In genomic region chr16:50043358-50043757, GRCh38 we compare ENCODE assay signal across 27 cellular contexts.
"Had no signal": no experiment of that assay in that cellular context is flagged by ENCODE, and none has a peak within 500 bp of the region (broad histone marks: within the 10 kb centered on the region; RNA-seq: fewer than 3 reads in every experiment).

No MANE protein-coding gene starts in this region.

- H3K4me1 Mint-ChIP-seq: nephron; stimulated activated effector memory CD8-positive, alpha-beta T cell treated with anti-CD3 and anti-CD28 coated beads, Interleukin-12 subunit alpha, Interleukin-12 subunit beta, amount 100 ng/mL, for 72 hours had no signal

- H3K9me3 ChIP-seq: neutrophil, pancreas, prostate gland, spleen, stomach, thoracic aorta, thyroid gland, tibial nerve, upper lobe of left lung, vagina had no signal

- H3K27ac ChIP-seq: neutrophil, pancreas, prostate gland, skin epidermis, spleen, stomach, thoracic aorta, thyroid gland, tibial nerve, upper lobe of left lung, vagina had no signal

- H3K9me3 Mint-ChIP-seq: naive thymus-derived CD4-positive, alpha-beta T cell; natural killer cell; nephron; stimulated activated effector memory CD8-positive, alpha-beta T cell treated with anti-CD3 and anti-CD28 coated beads, Interleukin-12 subunit alpha, Interleukin-12 subunit beta, amount 100 ng/mL, for 72 hours; stimulated activated naive B cell treated with anti-CD40 and anti-IgM and Interleukin-4, amounts not matched to agents 10 μg/mL and 1 μg/mL and 100 μg/mL, for 72 hours; stimulated activated naive CD8-positive, alpha-beta T cell treated with anti-CD3 and anti-CD28 coated beads, Interleukin-15, Interleukin-2, amounts not matched to agents 100 ng/mL and 50 ng/mL, for 24 hours had no signal

- H3K4me3 Mint-ChIP-seq: naive thymus-derived CD4-positive, alpha-beta T cell; natural killer cell; nephron; stimulated activated effector memory CD8-positive, alpha-beta T cell treated with anti-CD3 and anti-CD28 coated beads, Interleukin-12 subunit alpha, Interleukin-12 subunit beta, amount 100 ng/mL, for 72 hours; stimulated activated naive B cell treated with anti-CD40 and anti-IgM and Interleukin-4, amounts not matched to agents 10 μg/mL and 1 μg/mL and 100 μg/mL, for 72 hours; stimulated activated naive CD8-positive, alpha-beta T cell treated with anti-CD3 and anti-CD28 coated beads, Interleukin-15, Interleukin-2, amounts not matched to agents 100 ng/mL and 50 ng/mL, for 24 hours had no signal

- DNase-seq: naive thymus-derived CD4-positive, alpha-beta T cell; natural killer cell; nucleus accumbens; pancreas; right cardiac atrium; spleen; stimulated activated CD4-positive, alpha-beta T cell treated with anti-CD3 and anti-CD28 coated beads, Interleukin-12 subunit alpha, Interleukin-12 subunit beta, amount 100 ng/mL, for 4 hours; stimulated activated CD4-positive, alpha-beta T cell treated with anti-CD3 and anti-CD28 coated beads, Interleukin-1b, Interleukin-23, amount 100 ng/mL, for 48 hours; stimulated activated CD4-positive, alpha-beta T cell treated with anti-CD3 and anti-CD28 coated beads, Interleukin-4, amount 100 ng/mL, for 1 hour; stimulated activated naive B cell treated with anti-CD40 and anti-IgM and Interleukin-4, amounts not matched to agents 10 μg/mL and 1 μg/mL and 100 μg/mL, for 72 hours; stimulated activated naive CD4-positive, alpha-beta T cell treated with Interleukin-2 at 50 U/mL for 16 hours; stomach; thyroid gland; trophoblast cell had no signal

- H3K36me3 Mint-ChIP-seq: naive thymus-derived CD4-positive, alpha-beta T cell; natural killer cell; stimulated activated effector memory CD8-positive, alpha-beta T cell treated with anti-CD3 and anti-CD28 coated beads, Interleukin-12 subunit alpha, Interleukin-12 subunit beta, amount 100 ng/mL, for 72 hours had no signal

- H3K27me3 ChIP-seq: neutrophil, pancreas, spleen, tibial nerve, upper lobe of left lung, vagina had no signal

- H3K27ac Mint-ChIP-seq: naive thymus-derived CD4-positive, alpha-beta T cell; natural killer cell; nephron; stimulated activated effector memory CD8-positive, alpha-beta T cell treated with anti-CD3 and anti-CD28 coated beads, Interleukin-12 subunit alpha, Interleukin-12 subunit beta, amount 100 ng/mL, for 72 hours; stimulated activated naive B cell treated with anti-CD40 and anti-IgM and Interleukin-4, amounts not matched to agents 10 μg/mL and 1 μg/mL and 100 μg/mL, for 72 hours; stimulated activated naive CD8-positive, alpha-beta T cell treated with anti-CD3 and anti-CD28 coated beads, Interleukin-15, Interleukin-2, amounts not matched to agents 100 ng/mL and 50 ng/mL, for 24 hours had no signal

- H3K4me2 ChIP-seq: smooth muscle cell had no signal

- H3K4me3 ChIP-seq: pancreas, prostate gland, skin epidermis, smooth muscle cell, spleen, stomach, thoracic aorta, thyroid gland, tibial nerve, upper lobe of left lung, vagina had no signal

- H3K4me1 ChIP-seq: prostate gland, tibial nerve, vagina had no signal

- FAIRE-seq: pancreas, urothelium cell line had no signal

- H3K36me3 ChIP-seq: neutrophil, pancreas, prostate gland, spleen, stomach, thoracic aorta, thyroid gland, tibial nerve, upper lobe of left lung, vagina had no signal

- ATAC-seq: naive thymus-derived CD4-positive, alpha-beta T cell; natural killer cell; pancreas; right cardiac atrium; sciatic nerve; stimulated activated effector memory CD8-positive, alpha-beta T cell treated with anti-CD3 and anti-CD28 coated beads, Interleukin-12 subunit alpha, Interleukin-12 subunit beta, amount 100 ng/mL, for 72 hours; stimulated activated naive B cell treated with anti-CD40 and anti-IgM and Interleukin-4, amounts not matched to agents 10 μg/mL and 1 μg/mL and 100 μg/mL, for 72 hours had no signal
